ENCODE assay signal across 16 cellular contexts in the genomic region with DNA sequence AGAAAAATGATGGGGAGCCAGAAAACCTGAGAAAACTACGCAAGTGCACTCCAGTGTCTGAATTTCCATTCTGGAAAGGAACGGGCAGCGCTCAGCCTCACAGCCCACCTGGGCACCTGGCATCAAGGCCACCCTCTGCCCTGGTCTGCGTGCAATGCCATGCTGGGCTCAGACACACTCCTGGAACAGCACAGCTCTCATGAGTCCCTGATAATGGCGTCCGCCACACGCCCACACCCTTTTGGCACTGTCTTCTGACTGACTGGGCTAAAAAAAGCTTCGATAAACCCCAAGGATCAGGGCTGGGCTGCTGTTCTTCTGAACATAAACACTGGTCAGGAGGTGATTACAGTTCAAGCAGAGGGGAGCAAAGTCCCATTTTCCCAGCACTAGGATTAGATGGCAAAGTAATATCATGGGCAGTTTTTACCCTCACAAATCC. TPM values are rescaled to one million over a fixed set of nuclear protein-coding genes. Genes with fewer than 3 reads are reported as not detected.
DNase-seq lines count a peak whose midpoint lies in the region; ATAC-seq, FAIRE-seq and TF ChIP-seq lines count a peak whose summit lies in the region.
"Had no signal": no experiment of that assay in that cellular context is flagged by ENCODE, and none has a peak within 500 bp of the region (broad histone marks: within the 10 kb centered on the region; RNA-seq: fewer than 3 reads in every experiment).

No MANE protein-coding gene starts in this region.

- DNase-seq in IMR-90: peak; percentile 48
- peak; percentile 73 for DNase-seq in hepatocyte (ENCODE audit: low spot score)
- no peak for DNase-seq in HTR-8/SVneo (ENCODE audit: insufficient read length, low spot score)
- DNase-seq in A172 (ENCODE audit: low spot score): no peak
- DNase-seq: activated CD8-positive, alpha-beta memory T cell treated with anti-CD3 and anti-CD28 coated beads, Interleukin-2, amount 10 ng/mL, durations not matched to agents 7 days and 5 days; amygdala; GF-D8; NCI-H2081 treated with DMSO at 0.1 percent for 48 hours; uterus had no signal

- H4K5ac ChIP-seq in IMR-90 (ENCODE audit: low read depth, low read length): no peak overlapping the region

- no peak overlapping the region for H3K4me3 ChIP-seq in IMR-90 (ENCODE audit: insufficient read depth, low read depth, low read length)
- no peak overlapping the region for H3K4me3 ChIP-seq in hepatocyte
- peak overlapping the region; percentile 38 for H3K4me3 ChIP-seq in rectal smooth muscle tissue (ENCODE audit: low read length)
- H3K4me3 ChIP-seq: BLaER1, uterus had no signal

- H4K8ac ChIP-seq in IMR-90 (ENCODE audit: low read depth in 2 of 2, low read length in 2 of 2): peak overlapping the region in 1 of 2 experiments; percentile 76; a peak in 1 of 4 replicates

- no peaks in the 10 kb centered on the region for H3K79me2 ChIP-seq in hepatocyte

- no peak overlapping the region for H2BK5ac ChIP-seq in IMR-90 (ENCODE audit: low read depth, low read length, poor library complexity, severe bottlenecking)

- H3K27me3 ChIP-seq in IMR-90 (ENCODE audit: control insufficient read depth, insufficient read depth, low read length) (no peaks in the 10 kb centered on the region), hepatocyte (no peaks in the 10 kb centered on the region), rectal smooth muscle tissue (ENCODE audit: control insufficient read depth, insufficient read depth, low read length) (no peaks in the 10 kb centered on the region)
- H3K27me3 ChIP-seq: BLaER1, uterus had no signal

- no peaks in the 10 kb centered on the region for H4K20me1 ChIP-seq in IMR-90 (ENCODE audit: insufficient read depth, low read length)
- no peaks in the 10 kb centered on the region for H4K20me1 ChIP-seq in hepatocyte (ENCODE audit: insufficient read depth, poor library complexity, severe bottlenecking)

- H3K27ac ChIP-seq in IMR-90 (ENCODE audit: insufficient read depth, low read length): no peak overlapping the region
- H3K27ac ChIP-seq in cingulate gyrus (ENCODE audit: low read depth, low read length): peak overlapping the region; percentile 21
- peak overlapping the region; percentile 93 for H3K27ac ChIP-seq in hepatocyte
- H3K27ac ChIP-seq in rectal smooth muscle tissue (ENCODE audit: low read depth, low read length): no peak overlapping the region
- H3K27ac ChIP-seq: BLaER1, epithelial cell of prostate had no signal

- CTCF ChIA-PET in IMR-90 (lab: Yijun Ruan, JAX): interaction anchor here (1.0 kb wide), 1 partner anchor 10 kb away, joined by 3 read pairs; no protein-coding TSS in a partner anchor

- no peak overlapping the region for H3K14ac ChIP-seq in IMR-90 (replicated peaks; ENCODE audit: low read depth, low read length)

- no peak overlapping the region for H3K18ac ChIP-seq in IMR-90 (ENCODE audit: low read depth, low read length)

- no peak overlapping the region for H2BK20ac ChIP-seq in IMR-90 (ENCODE audit: low read depth, low read length)

- H3K23ac ChIP-seq in IMR-90 (ENCODE audit: low read depth, low read length): no peak overlapping the region

- peaks cover 8% of the 10 kb centered on the region; the same call in 1 of the 2 replicates for H3K9me1 ChIP-seq in IMR-90 (ENCODE audit: insufficient read depth, low read length)

- TF ChIP-seq RAD21 in IMR-90 (IDR thresholded peaks at IDR 0.05; ENCODE audit: low read length): no peak

- H3K4ac ChIP-seq in IMR-90 (ENCODE audit: low read depth, low read length): peak overlapping the region; percentile 52; the same call in 1 of the 2 replicates

- H2AFZ ChIP-seq in IMR-90 (replicated peaks; ENCODE audit: low read length, poor library complexity) (peak overlapping the region; percentile 78), hepatocyte (peak overlapping the region; percentile 5)

- H3K4me1 ChIP-seq in IMR-90 (ENCODE audit: control insufficient read depth, insufficient read depth, low read length): peaks cover 6% of the 10 kb centered on the region; the same call in 1 of the 2 replicates
- H3K4me1 ChIP-seq in hepatocyte (ENCODE audit: insufficient read depth): peaks cover 39% of the 10 kb centered on the region
- peaks cover 13% of the 10 kb centered on the region for H3K4me1 ChIP-seq in rectal smooth muscle tissue (ENCODE audit: control insufficient read depth, insufficient read depth, low read length)
- H3K4me1 ChIP-seq: BLaER1, uterus had no signal

- H3K9me2 ChIP-seq in hepatocyte (replicated peaks; ENCODE audit: insufficient read depth): no peaks in the 10 kb centered on the region

- H3K36me3 ChIP-seq in IMR-90 (ENCODE audit: control insufficient read depth, insufficient read depth, low read length) (no peaks in the 10 kb centered on the region), hepatocyte (replicated peaks; ENCODE audit: insufficient read depth, low read depth) (no peaks in the 10 kb centered on the region), rectal smooth muscle tissue (ENCODE audit: control insufficient read depth, insufficient read depth, low read length) (no peaks in the 10 kb centered on the region)
- H3K36me3 ChIP-seq: uterus had no signal

- peaks cover 16 to 23% of the 10 kb centered on the region in 2 experiments; a peak in 3 of 4 replicates for H3K79me1 ChIP-seq in IMR-90 (ENCODE audit: low read depth in 1 of 2, low read length in 2 of 2)

- in situ Hi-C loops in IMR-90 (cut with MboI; ENCODE audit: low sequenced_read_pairs): no loop called here

- TF ChIP-seq POLR2A in IMR-90 (IDR thresholded peaks at IDR 0.05; ENCODE audit: low read depth, low read length): no peak

- H2BK120ac ChIP-seq in IMR-90 (ENCODE audit: low read depth, low read length): no peak overlapping the region

- H2AK9ac ChIP-seq in IMR-90 (replicated peaks; ENCODE audit: low read depth, low read length, poor library complexity): no peak overlapping the region

- intact Hi-C loops in IMR-90 (cut with micrococcal nuclease): no loop called here

- 0 out of 2 replicates have a peak overlapping the region, but pooled peaks have one; percentile 3 for H3K56ac ChIP-seq in IMR-90 (ENCODE audit: extremely low read depth, insufficient read depth, low read length)

- no peak overlapping the region for H2AK5ac ChIP-seq in IMR-90 (ENCODE audit: low read depth, low read length)

- H3K9ac ChIP-seq in IMR-90 (ENCODE audit: low read depth, low read length) (no peak overlapping the region), rectal smooth muscle tissue (ENCODE audit: low read length) (no peak overlapping the region)
- H3K9ac ChIP-seq: BLaER1 had no signal

- H2BK15ac ChIP-seq in IMR-90 (ENCODE audit: low read depth, low read length): no peak overlapping the region

- ATAC-seq in IMR-90 (ENCODE audit: low read depth) (peak; percentile 65), GM18502 (IDR thresholded peaks at IDR 0.05; ENCODE audit: poor library complexity, unreplicated experiment) (no peak), HG02678 (IDR thresholded peaks at IDR 0.05; ENCODE audit: unreplicated experiment) (no peak)
- ATAC-seq: activated CD8-positive, alpha-beta memory T cell treated with anti-CD3 and anti-CD28 coated beads, Interleukin-2, amount 10 ng/mL, durations not matched to agents 7 days and 5 days had no signal

- H4K91ac ChIP-seq in IMR-90 (ENCODE audit: insufficient read depth, low read depth, low read length): no peak overlapping the region

- BruUV-seq in IMR-90 (replicated peaks; lab: Mats Ljungman, UMichigan): no TSS peak

- TF ChIP-seq CTCF in IMR-90 (conservative IDR thresholded peaks at IDR 0.05; ENCODE audit: low read depth, low read length) (no peak), hepatocyte (IDR thresholded peaks at IDR 0.05; ENCODE audit: poor library complexity) (no peak)

- FAIRE-seq in HTR-8/SVneo (lab: Jason Lieb, UNC): no peak
- FAIRE-seq: RCC 7860 had no signal

- POLR2A ChIA-PET in IMR-90 (lab: Charles Lee; ENCODE audit: unreplicated experiment): no interaction called here

- H3K9me3 ChIP-seq in IMR-90 (ENCODE audit: control insufficient read depth, insufficient read depth, low read length): no peaks in the 10 kb centered on the region
- H3K9me3 ChIP-seq in hepatocyte (ENCODE audit: low read depth): no peaks in the 10 kb centered on the region
- H3K9me3 ChIP-seq: uterus had no signal

- H3K4me2 ChIP-seq in IMR-90 (ENCODE audit: low read depth, low read length) (peak overlapping the region; percentile 39; the same call in 1 of the 2 replicates), hepatocyte (peak overlapping the region; percentile 62)
- H3K4me2 ChIP-seq: BLaER1 had no signal

- dilution Hi-C loops in IMR-90 (cut with HindIII; ENCODE audit: low sequenced_read_pairs, unreplicated experiment): no loop called here

- WGBS in IMR-90 (ENCODE audit: extremely low coverage in 2 of 2, insufficient read length in 1 of 2), 2 experiments: 69% methylated on average over 8 of the region's 8 CpGs; no CpG with 5 or more reads in 1 of the 2 experiments
- 67% methylated on average over 8 of the region's 8 CpGs for WGBS in hepatocyte (ENCODE audit: low lambda C conversion rate, missing lambda C conversion rate)

TF ChIP-seq in IMR-90, 13 proteins besides CTCF, POLR2A, EP300 and RAD21:
- TF ChIP-seq RCOR1 (IDR thresholded peaks at IDR 0.05; ENCODE audit: insufficient replicate concordance, low read length) (no peak), NFE2L2 (IDR thresholded peaks at IDR 0.05; ENCODE audit: low read depth, low read length) (no peak), USF2 (IDR thresholded peaks at IDR 0.05; ENCODE audit: low read depth, low read length) (no peak), MXI1 (IDR thresholded peaks at IDR 0.05; ENCODE audit: borderline replicate concordance, low read depth, low read length) (no peak)

RNA-seq across cellular contexts. Expression of gene RCAN1, which starts 22.8 kb away (rescaled TPM):
- total RNA-seq in IMR-90 (2012; rRNA removed) (175 and 183 TPM in 2 replicates), hepatocyte (98.2 and 113 TPM in 2 replicates)
- polyA plus RNA-seq in IMR-90 (2012; rRNA removed) (43.0 and 53.5 TPM in 2 replicates), hepatocyte (79.4 and 98.9 TPM in 2 replicates)
- 13.6 and 13.7 TPM in 2 replicates for polyA plus RNA-seq in IMR-90 (2012; cell fraction: cytosol; rRNA removed)
- 32.6 and 64.1 TPM in 2 replicates for polyA plus RNA-seq in IMR-90 (2012; cell fraction: nucleus; rRNA removed; ENCODE audit: low replicate concordance)
- 56.2 and 61.5 TPM in 2 replicates for total RNA-seq in A172 (2014; rRNA removed; shearing (Covaris generic))

Comparison
In these comparisons a context has a peak if more than half of its experiments do, and no peak if none do; other contexts are left out.
1. DNase-seq: peak in IMR-90 (single experiment) and hepatocyte (single experiment); none in HTR-8/SVneo (single experiment) and A172 (single experiment).
2. H3K27ac ChIP-seq: peak in cingulate gyrus (single experiment) and hepatocyte (single experiment); none in IMR-90 (single experiment) and rectal smooth muscle tissue (single experiment).